Comparison of ENCODE assay signal across 8 cellular contexts in genomic region chr19:6423499-6424189, GRCh38. TPM values are rescaled to one million over a fixed set of nuclear protein-coding genes. Genes with fewer than 3 reads are reported as not detected.
DNase-seq lines count a peak whose midpoint lies in the region; ATAC-seq, FAIRE-seq and TF ChIP-seq lines count a peak whose summit lies in the region.

No MANE protein-coding gene starts in this region.

- peak overlapping the region; percentile 79 for H3K27ac Mint-ChIP-seq in T-helper 2 cell treated with Interferon-gamma antibody and Interleukin-4, amounts not matched to agents 5 μg/mL and 100 μg/mL, for 36 hours
- H3K27ac Mint-ChIP-seq in mesothelial cell of epicardium: peak overlapping the region; percentile 83

- H3K27me3 ChIP-seq in ectodermal cell (ENCODE audit: control insufficient read depth, insufficient read depth, low read length, poor library complexity, severe bottlenecking) (no peaks in the 10 kb centered on the region), testis (no peaks in the 10 kb centered on the region)

- 1% methylated on average over 20 of the region's 20 CpGs for WGBS in ectodermal cell, 2 experiments
- 1% methylated on average over 13 to 20 of the region's 20 CpGs for WGBS in testis, 2 donors

- H3K4me3 ChIP-seq in ectodermal cell (ENCODE audit: insufficient read depth, low read depth, low read length) (peak overlapping the region; percentile 79), testis (peak overlapping the region; percentile 82 to 88)

- H3K4me1 ChIP-seq in ectodermal cell (ENCODE audit: control insufficient read depth, insufficient read depth, low read length) (no peaks in the 10 kb centered on the region), testis (peaks cover 16% of the 10 kb centered on the region)

- peak overlapping the region; percentile 94 for H3K4me3 Mint-ChIP-seq in T-helper 2 cell treated with Interferon-gamma antibody and Interleukin-4, amounts not matched to agents 5 μg/mL and 100 μg/mL, for 36 hours
- peak overlapping the region; percentile 84 for H3K4me3 Mint-ChIP-seq in mesothelial cell of epicardium

- no peaks in the 10 kb centered on the region for H3K27me3 Mint-ChIP-seq in T-helper 2 cell treated with Interferon-gamma antibody and Interleukin-4, amounts not matched to agents 5 μg/mL and 100 μg/mL, for 36 hours (ENCODE audit: low read depth)
- no peaks in the 10 kb centered on the region for H3K27me3 Mint-ChIP-seq in mesothelial cell of epicardium (ENCODE audit: low read depth)

- H3K9me3 ChIP-seq in ectodermal cell (ENCODE audit: control insufficient read depth, low read length): no peaks in the 10 kb centered on the region
- no peaks in the 10 kb centered on the region for H3K9me3 ChIP-seq in testis

- intact Hi-C loops in testis (cut with DNase I; ENCODE audit: low total_unique reads): no loop called here

- peaks cover 3% of the 10 kb centered on the region for H3K9me3 Mint-ChIP-seq in T-helper 2 cell treated with Interferon-gamma antibody and Interleukin-4, amounts not matched to agents 5 μg/mL and 100 μg/mL, for 36 hours
- no peaks in the 10 kb centered on the region for H3K9me3 Mint-ChIP-seq in mesothelial cell of epicardium

- H3K4me1 Mint-ChIP-seq in T-helper 2 cell treated with Interferon-gamma antibody and Interleukin-4, amounts not matched to agents 5 μg/mL and 100 μg/mL, for 36 hours (ENCODE audit: low read depth): peaks cover 24% of the 10 kb centered on the region
- H3K4me1 Mint-ChIP-seq in mesothelial cell of epicardium: peaks cover 19% of the 10 kb centered on the region

- H3K36me3 ChIP-seq in ectodermal cell (ENCODE audit: control insufficient read depth, insufficient read depth, low read length) (peaks cover 26% of the 10 kb centered on the region), testis (ENCODE audit: low read depth, missing control alignments) (no peaks in the 10 kb centered on the region)

- TF ChIP-seq CTCF in mesothelial cell of epicardium (IDR thresholded peaks at IDR 0.05; ENCODE audit: unreplicated experiment): no peak
- no peak for TF ChIP-seq CTCF in testis (IDR thresholded peaks at IDR 0.05)

- TF ChIP-seq POLR2A in H54 (IDR thresholded peaks at IDR 0.05; ENCODE audit: low read depth, low read length) (no peak), testis (IDR thresholded peaks at IDR 0.05) (no peak)

- no peak for FAIRE-seq in H54 (lab: Jason Lieb, UNC)

- H3K36me3 Mint-ChIP-seq in T-helper 2 cell treated with Interferon-gamma antibody and Interleukin-4, amounts not matched to agents 5 μg/mL and 100 μg/mL, for 36 hours (ENCODE audit: low read depth): peaks cover 34% of the 10 kb centered on the region
- H3K36me3 Mint-ChIP-seq in mesothelial cell of epicardium: peaks cover 10% of the 10 kb centered on the region

- ATAC-seq in GM18502 (IDR thresholded peaks at IDR 0.05; ENCODE audit: poor library complexity, unreplicated experiment) (no peak), HG03432 (IDR thresholded peaks at IDR 0.05; ENCODE audit: unreplicated experiment) (no peak)

- H3K27ac ChIP-seq in ectodermal cell (ENCODE audit: insufficient read depth, low read depth, low read length, poor library complexity, severe bottlenecking) (no peak overlapping the region), testis (peak overlapping the region; percentile 73 to 74)

- DNase-seq in AG08396 (ENCODE audit: low spot score) (peak; percentile 83), H54 (ENCODE audit: insufficient read length, low spot score) (peak; percentile 75), mesothelial cell of epicardium (ENCODE audit: low spot score in 2 of 2, unreplicated experiment in 2 of 2) (no peak), testis (peak; percentile 65)
- peak; percentile 40 for DNase-seq in T-helper 2 cell treated with Interferon-gamma antibody and Interleukin-4, amounts not matched to agents 5 μg/mL and 100 μg/mL, for 36 hours (ENCODE audit: low spot score)

RNA-seq across cellular contexts. Expression of gene KHSRP, which starts 1.0 kb away (rescaled TPM):
- polyA plus RNA-seq in ectodermal cell (2013, experiment 1 of 4): 627 TPM
- polyA plus RNA-seq in ectodermal cell (2013, experiment 2 of 4): 626 TPM
- 441 TPM for polyA plus RNA-seq in ectodermal cell (2013, experiment 3 of 4)
- polyA plus RNA-seq in ectodermal cell (2013, experiment 4 of 4): 477 TPM
- 375 to 384 TPM (median 380 TPM) in 3 replicates for total RNA-seq in mesothelial cell of epicardium
- total RNA-seq in testis: 100 to 1,000 TPM; 279 to 336 TPM
- 358 TPM for polyA plus RNA-seq in testis (ENCODE audit: insufficient read depth, low read depth, low replicate concordance)

RNA-seq across cellular contexts. Expression of gene SLC25A41, which starts 9.9 kb away (rescaled TPM):
- polyA plus RNA-seq in ectodermal cell (2013, experiment 1 of 4): 1.7 TPM
- polyA plus RNA-seq in ectodermal cell (2013, experiment 2 of 4): 0.85 TPM
- polyA plus RNA-seq in ectodermal cell (2013, experiment 3 of 4): 0.80 TPM
- polyA plus RNA-seq in ectodermal cell (2013, experiment 4 of 4): 0.28 TPM
- total RNA-seq in mesothelial cell of epicardium: 1.2 to 1.8 TPM (median 1.6 TPM) in 3 replicates
- 1 to 10 TPM; 3.2 to 3.9 TPM for total RNA-seq in testis
- polyA plus RNA-seq in testis (ENCODE audit: insufficient read depth, low read depth, low replicate concordance): 7.6 TPM

RNA-seq across cellular contexts. Expression of gene GTF2F1, which starts 30.7 kb away (rescaled TPM):
- 73.7 TPM for polyA plus RNA-seq in ectodermal cell (2013, experiment 1 of 4)
- polyA plus RNA-seq in ectodermal cell (2013, experiment 2 of 4): 74.2 TPM
- 56.1 TPM for polyA plus RNA-seq in ectodermal cell (2013, experiment 3 of 4)
- 59.9 TPM for polyA plus RNA-seq in ectodermal cell (2013, experiment 4 of 4)
- total RNA-seq in mesothelial cell of epicardium (67.4 to 73.8 TPM (median 68.3 TPM) in 3 replicates), testis (10 to 100 TPM; 78.1 to 81.1 TPM)
- 122 TPM for polyA plus RNA-seq in testis (ENCODE audit: insufficient read depth, low read depth, low replicate concordance)

RNA-seq across cellular contexts. Expression of gene SLC25A23, which starts 35.9 kb away (rescaled TPM):
- polyA plus RNA-seq in ectodermal cell (2013, experiment 1 of 4): 56.6 TPM
- polyA plus RNA-seq in ectodermal cell (2013, experiment 2 of 4): 52.7 TPM
- 40.9 TPM for polyA plus RNA-seq in ectodermal cell (2013, experiment 3 of 4)
- polyA plus RNA-seq in ectodermal cell (2013, experiment 4 of 4): 44.1 TPM
- 60.8 to 67.5 TPM (median 65.5 TPM) in 3 replicates for total RNA-seq in mesothelial cell of epicardium
- 10 to 100 TPM; 34.3 to 38.5 TPM for total RNA-seq in testis
- 26.9 TPM for polyA plus RNA-seq in testis (ENCODE audit: insufficient read depth, low read depth, low replicate concordance)

RNA-seq across cellular contexts. Expression of gene CRB3, which starts 40.4 kb away (rescaled TPM):
- not detected for polyA plus RNA-seq in ectodermal cell (2013, experiment 1 of 4)
- polyA plus RNA-seq in ectodermal cell (2013, experiment 2 of 4): 0.36 TPM
- 0.43 TPM for polyA plus RNA-seq in ectodermal cell (2013, experiment 3 of 4)
- 0.28 TPM for polyA plus RNA-seq in ectodermal cell (2013, experiment 4 of 4)
- total RNA-seq in mesothelial cell of epicardium (18.9 to 21.9 TPM (median 20.6 TPM) in 3 replicates), testis (1 to 10 TPM; 1.2 to 2.0 TPM)
- 2.3 TPM for polyA plus RNA-seq in testis (ENCODE audit: insufficient read depth, low read depth, low replicate concordance)

Comparison
In these comparisons a context has a peak if more than half of its experiments do, and no peak if none do; other contexts are left out.
1. DNase-seq: peak in AG08396 (single experiment), H54 (single experiment), T-helper 2 cell treated with Interferon-gamma antibody and Interleukin-4, amounts not matched to agents 5 μg/mL and 100 μg/mL, for 36 hours (single experiment) and testis (single experiment); none in mesothelial cell of epicardium (0 of 2).